In genomic region chr7:76317782-76318487, GRCh38 we compare ENCODE assay signal across 1 cellular context.
A peak's percentile ranks its signal among the peaks of the same experiment; 100 is the strongest.
TF ChIP-seq lines count a peak whose summit lies in the region.

No MANE protein-coding gene starts in this region.

TF ChIP-seq in K562, 482 proteins besides CTCF, POLR2A, EP300 and RAD21 (continued from another document and continues in another):
- TF ChIP-seq ZBTB40 (IDR thresholded peaks at IDR 0.05) (0 out of 2 replicates have a peak, but pooled peaks have one; percentile 14), ZBTB40 (CRISPR knock-in tag; IDR thresholded peaks at IDR 0.05) (no peak), NR3C1 (CRISPR knock-in tag; IDR thresholded peaks at IDR 0.05) (no peak), TAF15 (IDR thresholded peaks at IDR 0.05; ENCODE audit: low read depth, low read length) (no peak), POLR2G (IDR thresholded peaks at IDR 0.05; ENCODE audit: low read depth, low read length) (peak; percentile 91), EZH2 (IDR thresholded peaks at IDR 0.05; ENCODE audit: borderline replicate concordance, low read depth, low read length) (no peak), ZNF79 (CRISPR knock-in tag; IDR thresholded peaks at IDR 0.05; ENCODE audit: low read depth) (no peak), FIP1L1 (IDR thresholded peaks at IDR 0.05; ENCODE audit: low read depth, low read length, poor library complexity, severe bottlenecking) (peak; percentile 95), CBFA2T3 (IDR thresholded peaks at IDR 0.05) (peak; percentile 51), HDAC6 (IDR thresholded peaks at IDR 0.05; ENCODE audit: low read depth, low read length) (no peak), ZBTB5 (IDR thresholded peaks at IDR 0.05) (peak; percentile 70; the same call in 1 of the 2 replicates), NBN (IDR thresholded peaks at IDR 0.05; ENCODE audit: low read depth) (peak; percentile 15; the same call in 1 of the 2 replicates), YY1 (IDR thresholded peaks at IDR 0.05; ENCODE audit: borderline replicate concordance in 1 of 3, control insufficient read depth in 1 of 3, extremely low read depth in 1 of 3, insufficient read depth in 3 of 3, insufficient read length in 1 of 3, insufficient replicate concordance in 2 of 3, low read depth in 1 of 3, low read length in 2 of 3) (peak in 1 of 3 experiments; percentile 6), MTA1 (IDR thresholded peaks at IDR 0.05; ENCODE audit: borderline replicate concordance) (peak; percentile 26; the same call in 1 of the 2 replicates), ZKSCAN1 (IDR thresholded peaks at IDR 0.05; ENCODE audit: low read depth, low read length) (peak; percentile 16; the same call in 1 of the 2 replicates), ZBTB49 (CRISPR knock-in tag; IDR thresholded peaks at IDR 0.05; ENCODE audit: borderline replicate concordance) (no peak; the same call in 1 of the 2 replicates), ZNF444 (CRISPR knock-in tag; IDR thresholded peaks at IDR 0.05) (no peak), SIX5 (IDR thresholded peaks at IDR 0.05; ENCODE audit: borderline replicate concordance in 1 of 2, insufficient read depth in 1 of 2, low read depth in 1 of 2, low read length in 2 of 2) (no peak), TCF7L2 (IDR thresholded peaks at IDR 0.05; ENCODE audit: low read depth, low read length) (no peak), ZC3H8 (IDR thresholded peaks at IDR 0.05) (no peak), SIN3A (IDR thresholded peaks at IDR 0.05; ENCODE audit: borderline replicate concordance in 2 of 2, control insufficient read depth in 1 of 2, low read depth in 2 of 2, low read length in 2 of 2) (0 out of 4 replicates have a peak, but pooled peaks of 1 of the 2 experiments have one; percentile 48), E2F8 (IDR thresholded peaks at IDR 0.05; ENCODE audit: low read depth, partially characterized antibody) (no peak), SP1 (CRISPR knock-in tag; IDR thresholded peaks at IDR 0.05) (peak; percentile 84), ZNF778 (CRISPR knock-in tag; IDR thresholded peaks at IDR 0.05) (no peak), PYGO2 (tag; IDR thresholded peaks at IDR 0.05) (peak; percentile 38; the same call in 1 of the 2 replicates), GABPB1 (CRISPR knock-in tag; IDR thresholded peaks at IDR 0.05) (peak; percentile 65), HDAC2 (IDR thresholded peaks at IDR 0.05) (0 out of 2 replicates have a peak, but pooled peaks have one; percentile 27), HMGN3 (IDR thresholded peaks at IDR 0.05; ENCODE audit: borderline replicate concordance, extremely low read depth, insufficient read length, low read depth, low read length) (peak; percentile 72), PHF8 (IDR thresholded peaks at IDR 0.05; ENCODE audit: borderline replicate concordance, low read length) (peak; percentile 78; the same call in 1 of the 2 replicates), HNRNPLL (IDR thresholded peaks at IDR 0.05; ENCODE audit: low read depth, low read length, poor library complexity, severe bottlenecking) (no peak), L3MBTL2 (IDR thresholded peaks at IDR 0.05) (peak; percentile 81), CCAR2 (IDR thresholded peaks at IDR 0.05; ENCODE audit: low read depth, low read length) (no peak), DLX4 (CRISPR knock-in tag; IDR thresholded peaks at IDR 0.05) (no peak), POLR2AphosphoS2 (IDR thresholded peaks at IDR 0.05; ENCODE audit: low read length) (no peak), ZNF384 (IDR thresholded peaks at IDR 0.05; ENCODE audit: low read depth, low read length) (no peak), CBX1 (IDR thresholded peaks at IDR 0.05; ENCODE audit: low read depth) (peak; percentile 30; the same call in 1 of the 2 replicates), FOXM1 (IDR thresholded peaks at IDR 0.05; ENCODE audit: low read depth) (no peak), FOXM1 (CRISPR knock-in tag; IDR thresholded peaks at IDR 0.05; ENCODE audit: low read depth) (no peak), PHB2 (IDR thresholded peaks at IDR 0.05; ENCODE audit: low read depth) (no peak), NRF1 (conservative IDR thresholded peaks at IDR 0.05 in 1 of 2, IDR thresholded peaks at IDR 0.05 in 1 of 2) (peak; percentile 68 to 75), EP400 (IDR thresholded peaks at IDR 0.05) (peak; percentile 88), BHLHE40 (IDR thresholded peaks at IDR 0.05; ENCODE audit: low read length) (peak; percentile 66; the same call in 1 of the 2 replicates), ELF2 (CRISPR knock-in tag; IDR thresholded peaks at IDR 0.05) (no peak; the same call in 1 of the 2 replicates), PCBP1 (IDR thresholded peaks at IDR 0.05; ENCODE audit: low read depth, low read length, poor library complexity, severe bottlenecking) (peak; percentile 46), TCF15 (CRISPR knock-in tag; IDR thresholded peaks at IDR 0.05) (no peak), MEF2A (IDR thresholded peaks at IDR 0.05; ENCODE audit: control insufficient read depth, low read depth, low read length) (no peak), MYBL2 (IDR thresholded peaks at IDR 0.05; ENCODE audit: low read depth) (no peak), MYBL2 (CRISPR knock-in tag; IDR thresholded peaks at IDR 0.05; ENCODE audit: borderline replicate concordance) (no peak), ATF3 (IDR thresholded peaks at IDR 0.05) (peak; percentile 43; the same call in 1 of the 2 replicates), ATF3 (CRISPR knock-in tag; conservative IDR thresholded peaks at IDR 0.05) (no peak), BRD4 (IDR thresholded peaks at IDR 0.05) (no peak), PML (IDR thresholded peaks at IDR 0.05; ENCODE audit: low read length) (peak; percentile 23; the same call in 1 of the 2 replicates)
